ENCODE assay signal across 28 cellular contexts in the genomic region with DNA sequence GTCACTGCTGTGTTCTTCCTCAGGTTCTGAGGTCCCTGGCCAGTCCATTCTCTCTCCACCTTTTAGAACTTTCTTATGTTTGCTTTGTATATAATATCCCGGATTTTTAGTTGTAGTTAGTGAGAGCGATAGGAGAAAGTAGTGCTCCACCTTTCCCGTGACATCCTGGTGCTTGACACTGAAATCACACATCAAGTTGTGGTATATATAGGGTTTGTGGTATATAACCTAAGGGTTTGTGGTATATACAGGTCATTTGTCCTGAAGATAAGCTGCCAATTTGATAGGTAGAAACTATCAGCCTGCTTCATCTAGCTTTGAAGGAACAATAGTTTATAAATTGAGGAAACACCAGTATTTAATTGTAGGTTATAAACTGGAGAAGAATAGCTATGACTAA.
"Had no signal": no experiment of that assay in that cellular context is flagged by ENCODE, and none has a peak within 500 bp of the region (broad histone marks: within the 10 kb centered on the region; RNA-seq: fewer than 3 reads in every experiment).

No MANE protein-coding gene starts in this region.

- H3K4me3 ChIP-seq: colonic mucosa, coronary artery, dorsolateral prefrontal cortex, esophagus muscularis mucosa, esophagus squamous epithelium, gastrocnemius medialis, gastroesophageal sphincter, heart right ventricle had no signal

- H3K36me3 ChIP-seq: colonic mucosa had no signal

- H3K4me3 Mint-ChIP-seq: dendritic cell treated with granulocyte-macrophage colony-stimulating factor and Interleukin-4, amounts not matched to agents 40 ng/mL and 50 ng/mL, for 4 days; effector memory CD8-positive, alpha-beta T cell; endodermal cell had no signal

- H3K27me3 ChIP-seq: colonic mucosa, dorsolateral prefrontal cortex, esophagus muscularis mucosa, esophagus squamous epithelium, foreskin keratinocyte, gastrocnemius medialis, gastroesophageal sphincter, heart right ventricle had no signal

- ATAC-seq: effector memory CD8-positive, alpha-beta T cell; esophagus mucosa; foreskin keratinocyte; gastrocnemius medialis; gastroesophageal sphincter; heart right ventricle had no signal

- H3K27ac Mint-ChIP-seq: dendritic cell treated with granulocyte-macrophage colony-stimulating factor and Interleukin-4, amounts not matched to agents 40 ng/mL and 50 ng/mL, for 4 days; effector memory CD8-positive, alpha-beta T cell; endodermal cell had no signal

- H3K4me1 ChIP-seq: colonic mucosa, esophagus muscularis mucosa, esophagus squamous epithelium, foreskin keratinocyte, gastrocnemius medialis, gastroesophageal sphincter, heart right ventricle had no signal

- H3K4me1 Mint-ChIP-seq: endodermal cell had no signal

- DNase-seq: colonic mucosa; cortex of kidney; dermis blood vessel endothelial cell; dorsolateral prefrontal cortex; effector CD4-positive, alpha-beta T cell; effector CD8-positive, alpha-beta T cell; effector memory CD4-positive, alpha-beta T cell; effector memory CD8-positive, alpha-beta T cell; endodermal cell; erythroblast; esophagus squamous epithelium; foreskin fibroblast; foreskin keratinocyte; foreskin melanocyte; gastrocnemius medialis; glutamatergic neuron; head of caudate nucleus; heart right ventricle had no signal

- H3K27me3 Mint-ChIP-seq: dendritic cell treated with granulocyte-macrophage colony-stimulating factor and Interleukin-4, amounts not matched to agents 40 ng/mL and 50 ng/mL, for 4 days; effector memory CD8-positive, alpha-beta T cell had no signal

- FAIRE-seq: colon, endometrium, endothelial cell of umbilical vein, frontal cortex had no signal

- H3K27ac ChIP-seq: colonic mucosa, coronary artery, dorsolateral prefrontal cortex, epithelial cell of prostate, esophagus muscularis mucosa, esophagus squamous epithelium, foreskin keratinocyte, gastrocnemius medialis, gastroesophageal sphincter, heart right ventricle had no signal
